Comparison of ENCODE assay signal across 14 cellular contexts in the genomic region with DNA sequence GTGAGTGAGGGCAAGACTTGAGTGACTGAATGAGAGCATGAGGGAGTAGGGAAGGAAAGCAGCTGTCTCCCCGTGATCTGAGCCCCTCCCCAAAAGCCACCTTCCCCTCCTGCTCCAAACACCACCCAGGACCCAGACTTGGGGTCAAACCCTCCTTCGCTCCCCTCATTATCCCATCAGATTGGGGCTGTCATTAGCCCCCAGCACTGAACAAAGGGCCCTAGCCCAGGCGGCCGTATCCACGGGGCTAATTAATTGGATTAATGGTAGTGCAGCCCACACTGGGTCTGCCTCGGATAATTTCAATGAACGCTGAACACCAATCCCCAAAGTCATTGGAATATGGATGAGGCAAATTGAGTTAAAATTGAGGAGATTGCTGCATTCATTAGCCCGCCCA.
"Had no signal": no experiment of that assay in that cellular context is flagged by ENCODE, and none has a peak within 500 bp of the region (broad histone marks: within the 10 kb centered on the region; RNA-seq: fewer than 3 reads in every experiment).

No MANE protein-coding gene starts in this region.

- H3K4me3 Mint-ChIP-seq: naive thymus-derived CD8-positive, alpha-beta T cell had no signal

- H3K4me3 ChIP-seq: colonic mucosa, heart left ventricle, mucosa of descending colon, ovary, smooth muscle cell had no signal

- ATAC-seq: heart left ventricle; left lobe of liver; mucosa of descending colon; naive thymus-derived CD8-positive, alpha-beta T cell; right cardiac atrium had no signal

- H3K4me2 ChIP-seq: smooth muscle cell had no signal

- H3K9me3 Mint-ChIP-seq: naive thymus-derived CD8-positive, alpha-beta T cell had no signal

- H3K27me3 ChIP-seq: colonic mucosa, ovary had no signal

- DNase-seq: colonic mucosa; heart left ventricle; hippocampal formation; islet precursor cell; mammary epithelial cell; mucosa of descending colon; naive thymus-derived CD8-positive, alpha-beta T cell; ovary; right cardiac atrium; stimulated activated CD4-positive, alpha-beta T cell treated with anti-CD3 and anti-CD28 coated beads, Interleukin-2, amount 100 ng/mL, for 48 hours; stimulated activated naive CD4-positive, alpha-beta T cell treated with Interleukin-2 at 50 U/mL for 16 hours; trophoblast cell had no signal

- H3K27ac ChIP-seq: colonic mucosa, heart left ventricle, ovary had no signal

- H3K36me3 ChIP-seq: colonic mucosa, heart left ventricle, ovary had no signal

- H3K4me1 Mint-ChIP-seq: naive thymus-derived CD8-positive, alpha-beta T cell had no signal

- H3K9me3 ChIP-seq: colonic mucosa, heart left ventricle, mucosa of descending colon, ovary had no signal

- H3K4me1 ChIP-seq: colonic mucosa, heart left ventricle had no signal

- H3K27ac Mint-ChIP-seq: naive thymus-derived CD8-positive, alpha-beta T cell had no signal

- H3K36me3 Mint-ChIP-seq: naive thymus-derived CD8-positive, alpha-beta T cell had no signal
